Comparison of ENCODE assay signal across 16 cellular contexts in genomic region chr12:5966486-5967095, GRCh38.
"Had no signal": no experiment of that assay in that cellular context is flagged by ENCODE, and none has a peak within 500 bp of the region (broad histone marks: within the 10 kb centered on the region; RNA-seq: fewer than 3 reads in every experiment).

No MANE protein-coding gene starts in this region.

- H3K4me3 ChIP-seq: hepatocyte, left lung, lower lobe of right lung, pancreas, prostate gland, skin epidermis, suprapubic skin, thoracic aorta, tibial artery, upper lobe of right lung had no signal

- H3K4me3 Mint-ChIP-seq: mesothelial cell of epicardium; naive B cell; nephron; neural crest cell; stimulated activated effector memory CD8-positive, alpha-beta T cell treated with anti-CD3 and anti-CD28 coated beads, Interleukin-12 subunit alpha, Interleukin-12 subunit beta, amount 100 ng/mL, for 72 hours; stimulated activated naive CD8-positive, alpha-beta T cell treated with anti-CD3 and anti-CD28 coated beads, Interleukin-15, Interleukin-2, amounts not matched to agents 100 ng/mL and 50 ng/mL, for 24 hours had no signal

- H3K36me3 ChIP-seq: pancreas, prostate gland, suprapubic skin, thoracic aorta, tibial artery, upper lobe of right lung had no signal

- DNase-seq: left lung, naive B cell had no signal

- H3K27ac Mint-ChIP-seq: mesothelial cell of epicardium; naive B cell; nephron; stimulated activated effector memory CD8-positive, alpha-beta T cell treated with anti-CD3 and anti-CD28 coated beads, Interleukin-12 subunit alpha, Interleukin-12 subunit beta, amount 100 ng/mL, for 72 hours; stimulated activated naive CD8-positive, alpha-beta T cell treated with anti-CD3 and anti-CD28 coated beads, Interleukin-15, Interleukin-2, amounts not matched to agents 100 ng/mL and 50 ng/mL, for 24 hours had no signal

- H3K9me3 ChIP-seq: left lung, lower lobe of right lung, pancreas, prostate gland, suprapubic skin, thoracic aorta, tibial artery, upper lobe of right lung had no signal

- H3K27ac ChIP-seq: hepatocyte, left lung, lower lobe of right lung, pancreas, prostate gland, skin epidermis, suprapubic skin, thoracic aorta, tibial artery, upper lobe of right lung had no signal

- H3K4me1 Mint-ChIP-seq: mesothelial cell of epicardium; naive B cell; stimulated activated effector memory CD8-positive, alpha-beta T cell treated with anti-CD3 and anti-CD28 coated beads, Interleukin-12 subunit alpha, Interleukin-12 subunit beta, amount 100 ng/mL, for 72 hours had no signal

- H3K36me3 Mint-ChIP-seq: mesothelial cell of epicardium; naive B cell; stimulated activated effector memory CD8-positive, alpha-beta T cell treated with anti-CD3 and anti-CD28 coated beads, Interleukin-12 subunit alpha, Interleukin-12 subunit beta, amount 100 ng/mL, for 72 hours had no signal

- H3K9me3 Mint-ChIP-seq: mesothelial cell of epicardium; naive B cell; nephron; neural crest cell; stimulated activated effector memory CD8-positive, alpha-beta T cell treated with anti-CD3 and anti-CD28 coated beads, Interleukin-12 subunit alpha, Interleukin-12 subunit beta, amount 100 ng/mL, for 72 hours; stimulated activated naive CD8-positive, alpha-beta T cell treated with anti-CD3 and anti-CD28 coated beads, Interleukin-15, Interleukin-2, amounts not matched to agents 100 ng/mL and 50 ng/mL, for 24 hours had no signal

- H3K4me1 ChIP-seq: left lung, lower lobe of right lung, pancreas, prostate gland, suprapubic skin, tibial artery, upper lobe of right lung had no signal

- H3K27me3 ChIP-seq: upper lobe of right lung had no signal
